Comparison of ENCODE assay signal across 1 cellular context in the genomic region with DNA sequence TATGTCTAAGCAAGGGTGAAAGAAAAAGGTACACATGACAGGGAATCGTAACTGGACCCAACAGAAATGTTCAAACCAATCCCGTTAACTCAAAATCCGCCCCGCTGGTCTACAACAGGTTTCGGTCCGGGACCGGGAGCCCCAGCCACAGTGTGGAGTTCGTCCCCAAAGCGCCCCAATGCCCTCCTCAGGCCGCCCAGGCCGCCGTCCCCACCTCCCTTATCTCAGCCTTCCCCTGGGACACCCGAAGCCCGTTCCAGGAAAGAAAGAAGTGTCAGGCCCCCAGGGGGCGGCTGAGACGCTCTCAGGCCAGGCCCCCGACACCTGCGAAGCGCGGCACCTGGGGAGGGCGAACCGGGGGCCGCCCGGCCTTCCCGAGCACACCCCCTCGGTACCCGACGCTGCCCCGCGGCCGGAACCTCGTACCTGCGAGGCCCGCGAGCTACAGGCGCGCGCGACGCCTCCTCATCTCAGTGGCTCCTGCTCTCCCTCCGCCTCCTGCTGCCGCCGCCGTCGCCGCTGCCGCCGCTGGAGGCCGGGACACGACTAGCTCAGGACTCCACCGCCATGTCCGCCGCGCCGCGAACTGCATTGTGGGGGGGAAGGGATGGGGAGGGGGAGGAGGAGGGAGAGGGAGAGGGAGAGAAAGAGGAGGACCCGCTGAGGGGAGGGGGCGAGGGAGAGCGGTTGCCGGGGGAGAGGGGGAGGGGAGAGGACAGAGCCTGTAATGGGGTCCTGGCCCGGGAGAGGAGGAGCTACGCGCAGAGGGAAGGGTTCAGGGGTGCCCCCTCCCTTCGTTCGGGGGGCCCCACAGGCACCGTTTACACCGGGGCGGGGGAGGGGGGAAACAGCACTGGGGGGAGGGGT.
TF ChIP-seq lines count a peak whose summit lies in the region.

TSS of gene TUT4 (minus strand) at position 588 of the 867 bp plus-strand sequence. CDS start 26,812 bp downstream, outside the sequence.

TF ChIP-seq in K562, 482 proteins besides CTCF, POLR2A, EP300 and RAD21 (continued from another document and continues in another):
- TF ChIP-seq CHD7 (IDR thresholded peaks at IDR 0.05; ENCODE audit: low read depth, low read length): no peak
- TF ChIP-seq ETS2 (tag; IDR thresholded peaks at IDR 0.05; ENCODE audit: borderline replicate concordance, poor library complexity, severe bottlenecking): no peak
- TF ChIP-seq MTF1 (CRISPR knock-in tag; IDR thresholded peaks at IDR 0.05; ENCODE audit: borderline replicate concordance): no peak
- no peak for TF ChIP-seq KLF10 (CRISPR knock-in tag; IDR thresholded peaks at IDR 0.05)
- TF ChIP-seq, protein P1, sequence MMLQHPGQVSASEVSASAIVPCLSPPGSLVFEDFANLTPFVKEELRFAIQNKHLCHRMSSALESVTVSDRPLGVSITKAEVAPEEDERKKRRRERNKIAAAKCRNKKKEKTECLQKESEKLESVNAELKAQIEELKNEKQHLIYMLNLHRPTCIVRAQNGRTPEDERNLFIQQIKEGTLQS (IDR thresholded peaks at IDR 0.05): no peak
- TF ChIP-seq, protein P1 (CRISPR knock-in tag; conservative IDR thresholded peaks at IDR 0.05): no peak
- no peak for TF ChIP-seq ZNF217 (CRISPR knock-in tag; IDR thresholded peaks at IDR 0.05)
- peak; percentile 74; the same call in 1 of the 2 replicates for TF ChIP-seq NR3C1 (CRISPR knock-in tag; IDR thresholded peaks at IDR 0.05)
- TF ChIP-seq, protein P2, sequence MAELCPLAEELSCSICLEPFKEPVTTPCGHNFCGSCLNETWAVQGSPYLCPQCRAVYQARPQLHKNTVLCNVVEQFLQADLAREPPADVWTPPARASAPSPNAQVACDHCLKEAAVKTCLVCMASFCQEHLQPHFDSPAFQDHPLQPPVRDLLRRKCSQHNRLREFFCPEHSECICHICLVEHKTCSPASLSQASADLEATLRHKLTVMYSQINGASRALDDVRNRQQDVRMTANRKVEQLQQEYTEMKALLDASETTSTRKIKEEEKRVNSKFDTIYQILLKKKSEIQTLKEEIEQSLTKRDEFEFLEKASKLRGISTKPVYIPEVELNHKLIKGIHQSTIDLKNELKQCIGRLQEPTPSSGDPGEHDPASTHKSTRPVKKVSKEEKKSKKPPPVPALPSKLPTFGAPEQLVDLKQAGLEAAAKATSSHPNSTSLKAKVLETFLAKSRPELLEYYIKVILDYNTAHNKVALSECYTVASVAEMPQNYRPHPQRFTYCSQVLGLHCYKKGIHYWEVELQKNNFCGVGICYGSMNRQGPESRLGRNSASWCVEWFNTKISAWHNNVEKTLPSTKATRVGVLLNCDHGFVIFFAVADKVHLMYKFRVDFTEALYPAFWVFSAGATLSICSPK (IDR thresholded peaks at IDR 0.05; ENCODE audit: borderline replicate concordance): no peak
- peak in 1 of 2 experiments; percentile 69; a peak in 2 of 4 replicates for TF ChIP-seq HDAC1 (IDR thresholded peaks at IDR 0.05)
- no peak; the same call in 1 of the 2 replicates for TF ChIP-seq SRSF1 (IDR thresholded peaks at IDR 0.05; ENCODE audit: low read depth, low read length)
- TF ChIP-seq HDAC3 (IDR thresholded peaks at IDR 0.05; ENCODE audit: borderline replicate concordance, partially characterized antibody): peak; percentile 39
- no peak for TF ChIP-seq ZNF584 (CRISPR knock-in tag; IDR thresholded peaks at IDR 0.05; ENCODE audit: low read depth)
- no peak for TF ChIP-seq THRAP3 (IDR thresholded peaks at IDR 0.05; ENCODE audit: borderline replicate concordance)
- TF ChIP-seq ZNF398 (CRISPR knock-in tag; IDR thresholded peaks at IDR 0.05): no peak
- no peak for TF ChIP-seq MEF2A (IDR thresholded peaks at IDR 0.05; ENCODE audit: control insufficient read depth, low read depth, low read length)
- TF ChIP-seq MAFF (IDR thresholded peaks at IDR 0.05; ENCODE audit: low read length): no peak
- TF ChIP-seq, protein P3, sequence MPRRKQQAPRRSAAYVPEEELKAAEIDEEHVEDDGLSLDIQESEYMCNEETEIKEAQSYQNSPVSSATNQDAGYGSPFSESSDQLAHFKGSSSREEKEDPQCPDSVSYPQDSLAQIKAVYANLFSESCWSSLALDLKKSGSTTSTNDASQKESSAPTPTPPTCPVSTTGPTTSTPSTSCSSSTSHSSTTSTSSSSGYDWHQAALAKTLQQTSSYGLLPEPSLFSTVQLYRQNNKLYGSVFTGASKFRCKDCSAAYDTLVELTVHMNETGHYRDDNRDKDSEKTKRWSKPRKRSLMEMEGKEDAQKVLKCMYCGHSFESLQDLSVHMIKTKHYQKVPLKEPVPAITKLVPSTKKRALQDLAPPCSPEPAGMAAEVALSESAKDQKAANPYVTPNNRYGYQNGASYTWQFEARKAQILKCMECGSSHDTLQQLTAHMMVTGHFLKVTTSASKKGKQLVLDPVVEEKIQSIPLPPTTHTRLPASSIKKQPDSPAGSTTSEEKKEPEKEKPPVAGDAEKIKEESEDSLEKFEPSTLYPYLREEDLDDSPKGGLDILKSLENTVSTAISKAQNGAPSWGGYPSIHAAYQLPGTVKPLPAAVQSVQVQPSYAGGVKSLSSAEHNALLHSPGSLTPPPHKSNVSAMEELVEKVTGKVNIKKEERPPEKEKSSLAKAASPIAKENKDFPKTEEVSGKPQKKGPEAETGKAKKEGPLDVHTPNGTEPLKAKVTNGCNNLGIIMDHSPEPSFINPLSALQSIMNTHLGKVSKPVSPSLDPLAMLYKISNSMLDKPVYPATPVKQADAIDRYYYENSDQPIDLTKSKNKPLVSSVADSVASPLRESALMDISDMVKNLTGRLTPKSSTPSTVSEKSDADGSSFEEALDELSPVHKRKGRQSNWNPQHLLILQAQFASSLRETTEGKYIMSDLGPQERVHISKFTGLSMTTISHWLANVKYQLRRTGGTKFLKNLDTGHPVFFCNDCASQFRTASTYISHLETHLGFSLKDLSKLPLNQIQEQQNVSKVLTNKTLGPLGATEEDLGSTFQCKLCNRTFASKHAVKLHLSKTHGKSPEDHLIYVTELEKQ (CRISPR knock-in tag; IDR thresholded peaks at IDR 0.05): no peak
- TF ChIP-seq ZNF764 (CRISPR knock-in tag; IDR thresholded peaks at IDR 0.05; ENCODE audit: low read depth): no peak
- no peak for TF ChIP-seq SLC30A9 (CRISPR knock-in tag; IDR thresholded peaks at IDR 0.05)
- TF ChIP-seq BRF1 (IDR thresholded peaks at IDR 0.05; ENCODE audit: borderline replicate concordance, extremely low read depth, insufficient read length): no peak
- TF ChIP-seq ZBTB34 (CRISPR knock-in tag; IDR thresholded peaks at IDR 0.05): no peak
- TF ChIP-seq TOE1 (IDR thresholded peaks at IDR 0.05; ENCODE audit: borderline replicate concordance): peak; percentile 58; the same call in 1 of the 2 replicates
- TF ChIP-seq TOE1 (CRISPR knock-in tag; IDR thresholded peaks at IDR 0.05; ENCODE audit: borderline replicate concordance, low read depth): no peak
- 0 out of 2 replicates have a peak, but pooled peaks have one; percentile 49 for TF ChIP-seq ETS1 (conservative IDR thresholded peaks at IDR 0.05; ENCODE audit: control insufficient read depth, low read depth, low read length)
- TF ChIP-seq SRF (CRISPR knock-in tag; IDR thresholded peaks at IDR 0.05): no peak
